Comparison of ENCODE assay signal across 8 cellular contexts in the genomic region with DNA sequence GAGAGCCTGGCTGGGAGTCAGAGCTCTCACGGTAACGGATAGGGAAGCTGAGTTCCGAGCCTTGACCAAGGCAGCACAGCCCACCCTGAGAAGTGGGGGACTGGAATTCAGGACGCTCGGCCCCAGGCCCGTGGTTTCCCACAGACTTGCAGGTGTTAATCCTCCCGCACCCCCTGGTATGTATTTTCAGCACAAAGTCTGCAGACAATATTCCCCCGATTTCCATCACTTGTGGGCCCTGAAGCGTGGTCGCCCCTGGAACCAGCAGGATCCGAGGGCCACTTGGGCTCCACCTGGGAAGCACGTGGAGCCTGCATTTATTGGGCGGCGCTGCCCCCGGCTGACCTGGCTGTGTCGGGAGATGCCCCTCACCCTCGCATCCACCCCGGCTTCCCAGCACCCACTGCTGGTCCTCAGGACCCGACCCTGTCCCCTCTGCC.
DNase-seq lines count a peak whose midpoint lies in the region; ATAC-seq and TF ChIP-seq lines count a peak whose summit lies in the region.

No MANE protein-coding gene starts in this region.

- H3K4me3 Mint-ChIP-seq in T-cell = peak overlapping the region; percentile 57 to 77 (median 76)

- H3K4me1 ChIP-seq in GM23248 (ENCODE audit: insufficient read depth) (0 out of 2 replicates have a peak, but pooled peaks cover 8% of the 10 kb centered on the region), right atrium auricular region (peaks cover 0 to 19% of the 10 kb centered on the region in 2 donors), smooth muscle cell (ENCODE audit: low read depth) (peaks cover 5% of the 10 kb centered on the region)

- 4 to 5% methylated on average over 16 to 19 of the region's 19 CpGs for WGBS in GM23248 (ENCODE audit: low coverage in 1 of 2, low lambda C conversion rate in 2 of 2, missing lambda C conversion rate in 2 of 2), 2 experiments
- 41% methylated on average over 19 of the region's 19 CpGs for WGBS in smooth muscle cell (ENCODE audit: low lambda C conversion rate)

- no peaks in the 10 kb centered on the region for H3K36me3 Mint-ChIP-seq in T-cell

- H3K27ac ChIP-seq in GM23248 (no peak overlapping the region), right atrium auricular region (peak overlapping the region; percentile 93 to 96), smooth muscle cell (ENCODE audit: low read depth) (peak overlapping the region; percentile 23)

- H3K4me2 ChIP-seq in GM23248 (ENCODE audit: unreplicated experiment) (peak overlapping the region; percentile 89), smooth muscle cell (peak overlapping the region; percentile 89)

- no peaks in the 10 kb centered on the region for H3K79me2 ChIP-seq in GM23248 (ENCODE audit: insufficient read depth)
- no peaks in the 10 kb centered on the region for H3K79me2 ChIP-seq in smooth muscle cell (ENCODE audit: low read depth)

- H3K4me3 ChIP-seq in GM23248 = peak overlapping the region; percentile 74
- H3K4me3 ChIP-seq in right atrium auricular region = peak overlapping the region; percentile 66 to 74
- peak overlapping the region; percentile 63 for H3K4me3 ChIP-seq in smooth muscle cell

- in situ Hi-C loops in GM23248 (cut with MboI) = no loop called here

- peak overlapping the region; percentile 55 to 81 for H3K27ac Mint-ChIP-seq in T-cell

- H2AFZ ChIP-seq in GM23248 (peak overlapping the region; percentile 93), smooth muscle cell (ENCODE audit: low read depth) (peak overlapping the region; percentile 94)

- DNase-seq in GM23248 (no peak), T-cell (no peak), right atrium auricular region (ENCODE audit: low spot score) (no peak), smooth muscle cell (lab: John Stamatoyannopoulos, UW; ENCODE audit: unreplicated experiment) (no peak), mucosa of gallbladder (ENCODE audit: low spot score) (no peak), NCI-H524 (lab: John Stamatoyannopoulos, UW) (no peak), germinal center (ENCODE audit: low spot score) (no peak), NCI-H2081 treated with DMSO at 0.1 percent for 48 hours (lab: John Stamatoyannopoulos, UW) (no peak)

- POLR2A ChIA-PET in T-cell (lab: Charles Lee) = no interaction called here

- peaks cover 0 to 4% of the 10 kb centered on the region in 2 donors for H3K27me3 Mint-ChIP-seq in T-cell

- H3K9ac ChIP-seq in GM23248 = peak overlapping the region; percentile 76
- H3K9ac ChIP-seq in smooth muscle cell (ENCODE audit: low read depth) = peak overlapping the region; percentile 76

- CTCF ChIA-PET in T-cell (lab: Charles Lee) = interaction anchor here (0.6 to 2.5 kb wide), 17 partner anchors 21 to 251 kb away, joined by 3 to 14 read pairs (median 3); partner anchors contain the start of genes KSR1 (in 1 of the 2) and WSB1 (in 1 of the 2)

- H3F3A ChIP-seq in GM23248 (ENCODE audit: insufficient read depth) = peaks cover 22% of the 10 kb centered on the region
- peaks cover 39% of the 10 kb centered on the region for H3F3A ChIP-seq in smooth muscle cell (ENCODE audit: low read depth)

- TF ChIP-seq CTCF in right atrium auricular region (IDR thresholded peaks at IDR 0.05) (peak in 1 of 2 donors; percentile 22), smooth muscle cell (IDR thresholded peaks at IDR 0.05; ENCODE audit: borderline replicate concordance, insufficient read depth, poor library complexity, severe bottlenecking) (no peak)

- H3K9me3 Mint-ChIP-seq in T-cell = no peaks in the 10 kb centered on the region

- ATAC-seq in T-cell (replicated peaks in 1 of 4) = no peak

- no peaks in the 10 kb centered on the region for H3K36me3 ChIP-seq in GM23248 (ENCODE audit: low read depth)
- no peaks in the 10 kb centered on the region for H3K36me3 ChIP-seq in right atrium auricular region
- H3K36me3 ChIP-seq in smooth muscle cell (ENCODE audit: low read depth) = no peaks in the 10 kb centered on the region

- H3K9me3 ChIP-seq in GM23248 (ENCODE audit: low read depth) = no peaks in the 10 kb centered on the region
- no peaks in the 10 kb centered on the region for H3K9me3 ChIP-seq in right atrium auricular region
- no peaks in the 10 kb centered on the region for H3K9me3 ChIP-seq in smooth muscle cell (replicated peaks; ENCODE audit: low read depth)

- H3K27me3 ChIP-seq in GM23248 (replicated peaks; ENCODE audit: insufficient read depth) (no peaks in the 10 kb centered on the region), right atrium auricular region (no peaks in the 10 kb centered on the region), smooth muscle cell (ENCODE audit: low read depth) (no peaks in the 10 kb centered on the region)

- peaks cover 14 to 32% (median 26%) of the 10 kb centered on the region in 3 donors for H3K4me1 Mint-ChIP-seq in T-cell

- H4K20me1 ChIP-seq in GM23248 (ENCODE audit: insufficient read depth) = no peaks in the 10 kb centered on the region
- H4K20me1 ChIP-seq in smooth muscle cell (ENCODE audit: low read depth) = no peaks in the 10 kb centered on the region

- H3K9me2 ChIP-seq in GM23248 (ENCODE audit: insufficient read depth) = no peaks in the 10 kb centered on the region
